Comparison of ENCODE assay signal across 38 cellular contexts in the genomic region with DNA sequence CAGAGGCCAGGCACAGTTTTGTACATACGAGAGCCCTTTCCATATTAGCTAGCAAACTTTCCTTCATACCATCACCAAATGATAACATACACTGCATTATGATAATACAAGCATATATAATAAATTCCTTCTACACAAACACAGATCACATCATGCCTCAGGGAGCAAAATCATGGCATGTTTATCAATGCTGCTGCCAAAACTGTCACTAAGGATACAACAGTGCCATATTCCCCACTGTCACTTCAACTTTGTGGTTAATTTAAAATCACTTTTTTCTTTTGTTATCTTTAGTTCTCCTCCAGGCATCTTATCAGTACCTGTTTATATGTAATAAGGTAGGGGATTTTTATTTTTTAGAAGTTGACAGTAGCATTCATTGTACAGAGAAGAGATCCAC.
"Had no signal": no experiment of that assay in that cellular context is flagged by ENCODE, and none has a peak within 500 bp of the region (broad histone marks: within the 10 kb centered on the region; RNA-seq: fewer than 3 reads in every experiment).

No MANE protein-coding gene starts in this region.

- H3K27ac Mint-ChIP-seq: activated naive CD4-positive, alpha-beta T cell treated with anti-CD3 and anti-CD28 coated beads for 36 hours; activated naive CD4-positive, alpha-beta T cell treated with anti-CD3 and anti-CD28 coated beads, Interleukin-2, amount 10 ng/mL, durations not matched to agents 7 days and 5 days; activated naive CD4-positive, alpha-beta T cell treated with anti-CD3 and anti-CD28 coated beads, Interleukin-2, amount 50 U/mL, for 24 hours; activated naive CD4-positive, alpha-beta T cell treated with anti-CD3 and anti-CD28 coated beads, Interleukin-2, amount 50 U/mL, for 72 hours; activated naive CD8-positive, alpha-beta T cell; activated naive CD8-positive, alpha-beta T cell treated with anti-CD3 and anti-CD28 coated beads for 36 hours; activated naive CD8-positive, alpha-beta T cell treated with anti-CD3 and anti-CD28 coated beads, Interleukin-2, amount 10 ng/mL, durations not matched to agents 7 days and 5 days; activated naive CD8-positive, alpha-beta T cell treated with anti-CD3 and anti-CD28 coated beads, Interleukin-2, amount 50 U/mL, for 24 hours; activated T-cell treated with anti-CD3 and anti-CD28 coated beads, Interleukin-2, amount 50 U/mL, for 24 hours; activated T-cell treated with anti-CD3 and anti-CD28 coated beads, Interleukin-2, amount 50 U/mL, for 72 hours; activated T-helper 1 cell treated with anti-CD3 and anti-CD28 coated beads, Interleukin-12 subunit alpha, Interleukin-12 subunit beta, Interleukin-2, Interleukin-4 antibody, amounts not matched to agents 30 ng/mL and 10 ng/mL and 1 ng/mL, durations not matched to agents 14 hours and 24 hours and 36 hours; activated T-helper 17 cell treated with anti-CD3 and anti-CD28 coated beads, Interleukin-2, amount 50 U/mL, for 72 hours; activated T-helper 2 cell treated with anti-CD3 and anti-CD28 coated beads, Interferon-gamma antibody, Interleukin-2, Interleukin-4, amounts not matched to agents 10 μg/mL and 5 μg/mL and 100 μg/mL, durations not matched to agents 14 hours and 24 hours and 36 hours had no signal

- H3K4me3 ChIP-seq: adrenal gland, ascending aorta, body of pancreas, breast epithelium, cardiac muscle cell had no signal

- H3K9me3 Mint-ChIP-seq: activated naive CD4-positive, alpha-beta T cell treated with anti-CD3 and anti-CD28 coated beads, Interleukin-2, amount 10 ng/mL, durations not matched to agents 7 days and 5 days; activated naive CD4-positive, alpha-beta T cell treated with anti-CD3 and anti-CD28 coated beads, Interleukin-2, amount 50 U/mL, for 72 hours; activated naive CD8-positive, alpha-beta T cell treated with anti-CD3 and anti-CD28 coated beads for 36 hours; activated naive CD8-positive, alpha-beta T cell treated with anti-CD3 and anti-CD28 coated beads, Interleukin-2, amount 10 ng/mL, durations not matched to agents 7 days and 5 days; activated naive CD8-positive, alpha-beta T cell treated with anti-CD3 and anti-CD28 coated beads, Interleukin-2, amount 50 U/mL, for 24 hours; activated T-cell treated with anti-CD3 and anti-CD28 coated beads, Interleukin-2, amount 50 U/mL, for 24 hours; activated T-cell treated with anti-CD3 and anti-CD28 coated beads, Interleukin-2, amount 50 U/mL, for 4 hours; activated T-cell treated with anti-CD3 and anti-CD28 coated beads, Interleukin-2, amount 50 U/mL, for 72 hours; activated T-helper 1 cell treated with anti-CD3 and anti-CD28 coated beads, Interleukin-12 subunit alpha, Interleukin-12 subunit beta, Interleukin-2, Interleukin-4 antibody, amounts not matched to agents 30 ng/mL and 10 ng/mL and 1 ng/mL, durations not matched to agents 14 hours and 24 hours and 36 hours; activated T-helper 17 cell treated with anti-CD3 and anti-CD28 coated beads, Interleukin-2, amount 50 U/mL, for 72 hours; activated T-helper 2 cell treated with anti-CD3 and anti-CD28 coated beads, Interferon-gamma antibody, Interleukin-2, Interleukin-4, amounts not matched to agents 10 μg/mL and 5 μg/mL and 100 μg/mL, durations not matched to agents 14 hours and 24 hours and 36 hours; central memory CD8-positive, alpha-beta T cell had no signal

- H3K36me3 Mint-ChIP-seq: activated naive CD4-positive, alpha-beta T cell treated with anti-CD3 and anti-CD28 coated beads, Interleukin-2, amount 10 ng/mL, durations not matched to agents 7 days and 5 days; activated naive CD4-positive, alpha-beta T cell treated with anti-CD3 and anti-CD28 coated beads, Interleukin-2, amount 50 U/mL, for 24 hours; activated naive CD4-positive, alpha-beta T cell treated with anti-CD3 and anti-CD28 coated beads, Interleukin-2, amount 50 U/mL, for 72 hours; activated naive CD8-positive, alpha-beta T cell; activated naive CD8-positive, alpha-beta T cell treated with anti-CD3 and anti-CD28 coated beads for 36 hours; activated naive CD8-positive, alpha-beta T cell treated with anti-CD3 and anti-CD28 coated beads, Interleukin-2, amount 10 ng/mL, durations not matched to agents 7 days and 5 days; brain had no signal

- H3K4me3 Mint-ChIP-seq: activated naive CD4-positive, alpha-beta T cell treated with anti-CD3 and anti-CD28 coated beads for 36 hours; activated naive CD4-positive, alpha-beta T cell treated with anti-CD3 and anti-CD28 coated beads, Interleukin-2, amount 10 ng/mL, durations not matched to agents 7 days and 5 days; activated naive CD4-positive, alpha-beta T cell treated with anti-CD3 and anti-CD28 coated beads, Interleukin-2, amount 50 U/mL, for 24 hours; activated naive CD8-positive, alpha-beta T cell; activated naive CD8-positive, alpha-beta T cell treated with anti-CD3 and anti-CD28 coated beads for 36 hours; activated naive CD8-positive, alpha-beta T cell treated with anti-CD3 and anti-CD28 coated beads, Interleukin-2, amount 10 ng/mL, durations not matched to agents 7 days and 5 days; activated naive CD8-positive, alpha-beta T cell treated with anti-CD3 and anti-CD28 coated beads, Interleukin-2, amount 50 U/mL, for 24 hours; activated T-cell treated with anti-CD3 and anti-CD28 coated beads, Interleukin-2, amount 50 U/mL, for 24 hours; activated T-cell treated with anti-CD3 and anti-CD28 coated beads, Interleukin-2, amount 50 U/mL, for 4 hours; activated T-cell treated with anti-CD3 and anti-CD28 coated beads, Interleukin-2, amount 50 U/mL, for 72 hours; activated T-helper 1 cell treated with anti-CD3 and anti-CD28 coated beads, Interleukin-12 subunit alpha, Interleukin-12 subunit beta, Interleukin-2, Interleukin-4 antibody, amounts not matched to agents 30 ng/mL and 10 ng/mL and 1 ng/mL, durations not matched to agents 14 hours and 24 hours and 36 hours; activated T-helper 17 cell treated with anti-CD3 and anti-CD28 coated beads, Interleukin-2, amount 50 U/mL, for 72 hours; brain; central memory CD8-positive, alpha-beta T cell had no signal

- H3K27ac ChIP-seq: adrenal gland, ascending aorta, body of pancreas, brain microvascular endothelial cell, breast epithelium, cardiac muscle cell had no signal

- DNase-seq: activated effector memory CD4-positive, alpha-beta T cell treated with anti-CD3 and anti-CD28 coated beads, Interleukin-2, amount 50 U/mL, for 16 hours; activated effector memory CD4-positive, alpha-beta T cell treated with Interleukin-2 at 50 U/mL for 16 hours; activated gamma-delta T cell; activated gamma-delta T cell treated with Interleukin-2 at 50 U/mL for 16 hours; activated naive CD4-positive, alpha-beta T cell; activated naive CD4-positive, alpha-beta T cell treated with anti-CD3 and anti-CD28 coated beads for 36 hours; activated naive CD4-positive, alpha-beta T cell treated with anti-CD3 and anti-CD28 coated beads, Interleukin-2, amount 10 ng/mL, durations not matched to agents 7 days and 5 days; activated naive CD4-positive, alpha-beta T cell treated with anti-CD3 and anti-CD28 coated beads, Interleukin-2, amount 50 U/mL, for 16 hours; activated naive CD4-positive, alpha-beta T cell treated with Interleukin-2 at 50 U/mL for 16 hours; activated naive CD8-positive, alpha-beta T cell treated with anti-CD3 and anti-CD28 coated beads for 36 hours; activated naive CD8-positive, alpha-beta T cell treated with anti-CD3 and anti-CD28 coated beads, Interleukin-2, amount 10 ng/mL, durations not matched to agents 7 days and 5 days; activated naive CD8-positive, alpha-beta T cell treated with anti-CD3 and anti-CD28 coated beads, Interleukin-2, amount 50 U/mL, for 24 hours; activated T-cell treated with anti-CD3 and anti-CD28 coated beads, Interleukin-2, amount 50 U/mL, for 1 hour; activated T-cell treated with anti-CD3 and anti-CD28 coated beads, Interleukin-2, amount 50 U/mL, for 24 hours; activated T-cell treated with anti-CD3 and anti-CD28 coated beads, Interleukin-2, amount 50 U/mL, for 4 hours; activated T-cell treated with anti-CD3 and anti-CD28 coated beads, Interleukin-2, amount 50 U/mL, for 48 hours; activated T-cell treated with anti-CD3 and anti-CD28 coated beads, Interleukin-2, amount 50 U/mL, for 72 hours; adrenal gland; amniotic stem cell; amygdala; anterior cingulate cortex; aorta; body of pancreas; brain microvascular endothelial cell; caudate nucleus; central memory CD4-positive, alpha-beta T cell; cerebellar nuclear complex had no signal

- H3K9me3 ChIP-seq: ascending aorta, body of pancreas, breast epithelium had no signal

- H3K36me3 ChIP-seq: adrenal gland, ascending aorta, brain microvascular endothelial cell, breast epithelium, cardiac muscle cell had no signal

- H3K27me3 Mint-ChIP-seq: activated naive CD4-positive, alpha-beta T cell treated with anti-CD3 and anti-CD28 coated beads, Interleukin-2, amount 10 ng/mL, durations not matched to agents 7 days and 5 days; activated naive CD8-positive, alpha-beta T cell; activated naive CD8-positive, alpha-beta T cell treated with anti-CD3 and anti-CD28 coated beads, Interleukin-2, amount 10 ng/mL, durations not matched to agents 7 days and 5 days; activated T-helper 17 cell treated with anti-CD3 and anti-CD28 coated beads, Interleukin-2, amount 50 U/mL, for 72 hours; brain had no signal

- H3K4me1 Mint-ChIP-seq: activated naive CD4-positive, alpha-beta T cell treated with anti-CD3 and anti-CD28 coated beads, Interleukin-2, amount 10 ng/mL, durations not matched to agents 7 days and 5 days; activated naive CD4-positive, alpha-beta T cell treated with anti-CD3 and anti-CD28 coated beads, Interleukin-2, amount 50 U/mL, for 24 hours; activated naive CD8-positive, alpha-beta T cell treated with anti-CD3 and anti-CD28 coated beads for 36 hours; activated naive CD8-positive, alpha-beta T cell treated with anti-CD3 and anti-CD28 coated beads, Interleukin-2, amount 10 ng/mL, durations not matched to agents 7 days and 5 days; activated naive CD8-positive, alpha-beta T cell treated with anti-CD3 and anti-CD28 coated beads, Interleukin-2, amount 50 U/mL, for 24 hours; activated T-helper 17 cell treated with anti-CD3 and anti-CD28 coated beads, Interleukin-2, amount 50 U/mL, for 72 hours; brain; central memory CD8-positive, alpha-beta T cell had no signal

- H3K27me3 ChIP-seq: adrenal gland, ascending aorta, body of pancreas, brain microvascular endothelial cell, breast epithelium, cardiac muscle cell had no signal

- H3K4me1 ChIP-seq: ascending aorta, body of pancreas, breast epithelium had no signal

- ATAC-seq: activated naive CD4-positive, alpha-beta T cell treated with anti-CD3 and anti-CD28 coated beads, Interleukin-2, amount 50 U/mL, for 72 hours; activated naive CD8-positive, alpha-beta T cell treated with anti-CD3 and anti-CD28 coated beads, Interleukin-2, amount 50 U/mL, for 24 hours; activated T-cell treated with anti-CD3 and anti-CD28 coated beads, Interleukin-2, amount 50 U/mL, for 4 hours; activated T-cell treated with anti-CD3 and anti-CD28 coated beads, Interleukin-2, amount 50 U/mL, for 72 hours; activated T-helper 17 cell treated with anti-CD3 and anti-CD28 coated beads, Interleukin-2, amount 50 U/mL, for 72 hours; body of pancreas had no signal
